In genomic region chr11:73991471-73992006, GRCh38 we compare ENCODE assay signal across 1 cellular context.
TF ChIP-seq lines count a peak whose summit lies in the region.

No MANE protein-coding gene starts in this region.

TF ChIP-seq in GM23338, 12 proteins besides CTCF, POLR2A, EP300 and RAD21 (continued from another document):
- TF ChIP-seq, protein P1, sequence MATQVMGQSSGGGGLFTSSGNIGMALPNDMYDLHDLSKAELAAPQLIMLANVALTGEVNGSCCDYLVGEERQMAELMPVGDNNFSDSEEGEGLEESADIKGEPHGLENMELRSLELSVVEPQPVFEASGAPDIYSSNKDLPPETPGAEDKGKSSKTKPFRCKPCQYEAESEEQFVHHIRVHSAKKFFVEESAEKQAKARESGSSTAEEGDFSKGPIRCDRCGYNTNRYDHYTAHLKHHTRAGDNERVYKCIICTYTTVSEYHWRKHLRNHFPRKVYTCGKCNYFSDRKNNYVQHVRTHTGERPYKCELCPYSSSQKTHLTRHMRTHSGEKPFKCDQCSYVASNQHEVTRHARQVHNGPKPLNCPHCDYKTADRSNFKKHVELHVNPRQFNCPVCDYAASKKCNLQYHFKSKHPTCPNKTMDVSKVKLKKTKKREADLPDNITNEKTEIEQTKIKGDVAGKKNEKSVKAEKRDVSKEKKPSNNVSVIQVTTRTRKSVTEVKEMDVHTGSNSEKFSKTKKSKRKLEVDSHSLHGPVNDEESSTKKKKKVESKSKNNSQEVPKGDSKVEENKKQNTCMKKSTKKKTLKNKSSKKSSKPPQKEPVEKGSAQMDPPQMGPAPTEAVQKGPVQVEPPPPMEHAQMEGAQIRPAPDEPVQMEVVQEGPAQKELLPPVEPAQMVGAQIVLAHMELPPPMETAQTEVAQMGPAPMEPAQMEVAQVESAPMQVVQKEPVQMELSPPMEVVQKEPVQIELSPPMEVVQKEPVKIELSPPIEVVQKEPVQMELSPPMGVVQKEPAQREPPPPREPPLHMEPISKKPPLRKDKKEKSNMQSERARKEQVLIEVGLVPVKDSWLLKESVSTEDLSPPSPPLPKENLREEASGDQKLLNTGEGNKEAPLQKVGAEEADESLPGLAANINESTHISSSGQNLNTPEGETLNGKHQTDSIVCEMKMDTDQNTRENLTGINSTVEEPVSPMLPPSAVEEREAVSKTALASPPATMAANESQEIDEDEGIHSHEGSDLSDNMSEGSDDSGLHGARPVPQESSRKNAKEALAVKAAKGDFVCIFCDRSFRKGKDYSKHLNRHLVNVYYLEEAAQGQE (IDR thresholded peaks at IDR 0.05; ENCODE audit: unreplicated experiment) = no peak
- TF ChIP-seq NANOG (IDR thresholded peaks at IDR 0.05; ENCODE audit: borderline replicate concordance) (no peak), ZNF331 (CRISPR knock-in tag; IDR thresholded peaks at IDR 0.05; ENCODE audit: low read depth) (no peak), EZH2phosphoT487 (IDR thresholded peaks at IDR 0.05; ENCODE audit: unreplicated experiment) (no peak), JUNB (IDR thresholded peaks at IDR 0.05; ENCODE audit: unreplicated experiment) (no peak), STAT1 (IDR thresholded peaks at IDR 0.05; ENCODE audit: unreplicated experiment) (no peak), POLR2AphosphoS5 (IDR thresholded peaks at IDR 0.05; ENCODE audit: low read depth) (no peak), CREB1 (CRISPR knock-in tag; IDR thresholded peaks at IDR 0.05; ENCODE audit: low read depth) (no peak), ZNF114 (CRISPR knock-in tag; IDR thresholded peaks at IDR 0.05) (no peak)
- TF ChIP-seq, protein P2, sequence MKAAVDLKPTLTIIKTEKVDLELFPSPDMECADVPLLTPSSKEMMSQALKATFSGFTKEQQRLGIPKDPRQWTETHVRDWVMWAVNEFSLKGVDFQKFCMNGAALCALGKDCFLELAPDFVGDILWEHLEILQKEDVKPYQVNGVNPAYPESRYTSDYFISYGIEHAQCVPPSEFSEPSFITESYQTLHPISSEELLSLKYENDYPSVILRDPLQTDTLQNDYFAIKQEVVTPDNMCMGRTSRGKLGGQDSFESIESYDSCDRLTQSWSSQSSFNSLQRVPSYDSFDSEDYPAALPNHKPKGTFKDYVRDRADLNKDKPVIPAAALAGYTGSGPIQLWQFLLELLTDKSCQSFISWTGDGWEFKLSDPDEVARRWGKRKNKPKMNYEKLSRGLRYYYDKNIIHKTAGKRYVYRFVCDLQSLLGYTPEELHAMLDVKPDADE (IDR thresholded peaks at IDR 0.05) = no peak
